8 cellular contexts compared by ENCODE assay signal in the genomic region with DNA sequence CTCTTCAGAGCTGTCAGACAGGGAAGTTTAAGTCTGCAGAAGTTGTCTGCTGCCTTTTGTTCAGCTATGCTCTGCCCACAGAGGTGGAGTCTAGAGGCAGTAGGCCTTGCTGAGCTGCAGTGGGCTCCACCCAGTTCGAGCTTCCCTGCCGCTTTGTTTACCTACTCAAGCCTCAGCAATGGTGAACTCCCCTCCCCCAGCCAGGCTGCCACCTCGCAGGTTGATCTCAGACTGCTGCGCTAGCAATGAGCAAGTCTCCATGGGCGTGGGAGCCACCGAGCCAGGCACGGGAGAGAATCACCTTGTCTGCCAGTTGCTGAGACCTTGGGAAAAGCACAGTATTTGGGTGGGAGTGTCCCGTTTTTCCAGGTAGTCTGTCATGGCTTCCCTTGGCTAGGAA. TPM values are rescaled to one million over a fixed set of nuclear protein-coding genes. Genes with fewer than 3 reads are reported as not detected.
A peak's percentile ranks its signal among the peaks of the same experiment; 100 is the strongest.
DNase-seq lines count a peak whose midpoint lies in the region; TF ChIP-seq lines count a peak whose summit lies in the region.
"Not testable (repeated sequence)": the region's sequence is repeated elsewhere in the genome, so short reads cannot be mapped to it uniquely, and the experiment has no call there.

No MANE protein-coding gene starts in this region.

- H3K9me3 Mint-ChIP-seq in endodermal cell, result peaks cover 28% of the 10 kb centered on the region

- peak; percentile 5 for DNase-seq in DMS153 (lab: John Stamatoyannopoulos, UW)
- peak; percentile 26 for DNase-seq in NCI-H2171 treated with DMSO at 0.1 percent for 48 hours (lab: John Stamatoyannopoulos, UW)
- peak in 2 of 3 donors; percentile 65 to 70 for DNase-seq in Peyer's patch
- DNase-seq in endodermal cell, result peak; percentile 89
- DNase-seq in iPS DF 4.7 (ENCODE audit: extremely low read depth, low spot score), result peak; percentile 33
- DNase-seq in mucosa of gallbladder (ENCODE audit: low spot score), result peak; percentile 77
- DNase-seq in transverse colon, result peak; percentile 71

- TF ChIP-seq CTCF in Peyer's patch (IDR thresholded peaks at IDR 0.05); endodermal cell (conservative IDR thresholded peaks at IDR 0.05); transverse colon (IDR thresholded peaks at IDR 0.05): not testable (repeated sequence)

- not testable (repeated sequence) for H3K36me3 ChIP-seq in HUES6 (ENCODE audit: control insufficient read depth, insufficient read depth, low read length); Peyer's patch; endodermal cell (ENCODE audit: control insufficient read depth, insufficient read depth, low read length); transverse colon

- intact Hi-C loops in transverse colon (cut with DNase I; ENCODE audit: low total_unique reads), result not testable (repeated sequence)

- H3K36me3 Mint-ChIP-seq in endodermal cell (ENCODE audit: low read depth), result not testable (repeated sequence)

- H3K9me3 ChIP-seq in HUES6 (ENCODE audit: control insufficient read depth, insufficient read depth, low read depth, low read length); Peyer's patch; transverse colon: not testable (repeated sequence)
- peaks cover 18% of the 10 kb centered on the region for H3K9me3 ChIP-seq in endodermal cell (ENCODE audit: control insufficient read depth, low read length)

- H3K27me3 ChIP-seq in HUES6 (ENCODE audit: control insufficient read depth, insufficient read depth, low read length); Peyer's patch; endodermal cell (ENCODE audit: control insufficient read depth, insufficient read depth, low read length, poor library complexity, severe bottlenecking); transverse colon: not testable (repeated sequence)

- H3K27ac Mint-ChIP-seq in endodermal cell, result peak overlapping the region; percentile 73

- peaks cover 17% of the 10 kb centered on the region for H3K4me1 Mint-ChIP-seq in endodermal cell

- H3K27ac ChIP-seq in HUES6 (ENCODE audit: low read depth, low read length); Peyer's patch; endodermal cell (ENCODE audit: low read depth, low read length): not testable (repeated sequence)
- H3K27ac ChIP-seq in transverse colon, result peak overlapping the region in 1 of 4 donors; percentile 64

- in situ Hi-C loops in transverse colon (cut with MboI; ENCODE audit: low pct_ligation_motif_present in 1 of 4, low pct_unique_long_range_greater_than_20kb in 1 of 4, low sequenced_read_pairs in 3 of 4), result not testable (repeated sequence)

- not testable (repeated sequence) for TF ChIP-seq EP300 in transverse colon (IDR thresholded peaks at IDR 0.05; ENCODE audit: low read depth)

- 34 to 61% methylated on average over 3 to 8 of the region's 8 CpGs for WGBS in endodermal cell (ENCODE audit: insufficient coverage in 1 of 2, insufficient read length in 1 of 2), 2 experiments
- WGBS in transverse colon (ENCODE audit: low coverage in 1 of 2), 2 donors, result 62% methylated on average over 6 of the region's 8 CpGs; no CpG with 5 or more reads in 1 of the 2 donors

- H3K27me3 Mint-ChIP-seq in endodermal cell (ENCODE audit: insufficient read depth), result peaks cover 55% of the 10 kb centered on the region

- H3K9ac ChIP-seq in HUES6 (ENCODE audit: low read length); endodermal cell (ENCODE audit: extremely low read depth, low read length, poor library complexity, severe bottlenecking): not testable (repeated sequence)

- peak overlapping the region; percentile 40 for H3K4me3 Mint-ChIP-seq in endodermal cell

- not testable (repeated sequence) for TF ChIP-seq POLR2A in Peyer's patch (IDR thresholded peaks at IDR 0.05); transverse colon (IDR thresholded peaks at IDR 0.05)

- H3K4me1 ChIP-seq in HUES6 (ENCODE audit: control insufficient read depth, insufficient read depth, low read length); Peyer's patch; endodermal cell (ENCODE audit: control insufficient read depth, insufficient read depth, low read length); transverse colon: not testable (repeated sequence)

- H3K4me3 ChIP-seq in HUES6 (ENCODE audit: low read depth, low read length) (peak overlapping the region; percentile 26; the same call in 1 of the 2 replicates), Peyer's patch (peak overlapping the region in 2 of 4 donors; percentile 19 to 26), transverse colon (peak overlapping the region in 1 of 4 donors; percentile 19)
- not testable (repeated sequence) for H3K4me3 ChIP-seq in endodermal cell (ENCODE audit: low read length)

RNA-seq across cellular contexts. Expression of gene SGPP2, which starts 56.1 kb away (rescaled TPM):
- total RNA-seq in Peyer's patch (10 to 100 TPM; 10.7 to 50.3 (median 46.9) TPM), endodermal cell (not detected), mucosa of gallbladder (44.8 TPM), transverse colon (10 to 100 TPM; 26.5 to 56.5 (median 48.7) TPM)
- polyA plus RNA-seq in endodermal cell (2013, experiment 1 of 2), result 0.32 TPM
- 0.33 TPM for polyA plus RNA-seq in endodermal cell (2013, experiment 2 of 2)

Comparison
In these comparisons a context has a peak if more than half of its experiments do, and no peak if none do; other contexts are left out.
1. DNase-seq: peak in every context shown above with its lines; median percentile 89 in endodermal cell; 77 in mucosa of gallbladder; 71 in transverse colon; 68 in Peyer's patch; 33 in iPS DF 4.7; 26 in NCI-H2171 treated with DMSO at 0.1 percent for 48 hours; 5 in DMS153.
2. RNA of gene SGPP2, which starts 56.1 kb away (total RNA-seq): 26.5 to 56.5 TPM in transverse colon, 10.7 to 50.3 TPM in Peyer's patch and 44.8 TPM in mucosa of gallbladder (single experiment); not detected in endodermal cell; every median in the first group is over 10 times any median in the second.